Comparison of ENCODE assay signal across 23 cellular contexts in genomic region chr22:27253541-27253940, GRCh38.
"Had no signal": no experiment of that assay in that cellular context is flagged by ENCODE, and none has a peak within 500 bp of the region (broad histone marks: within the 10 kb centered on the region; RNA-seq: fewer than 3 reads in every experiment).

No MANE protein-coding gene starts in this region.

- ATAC-seq: effector memory CD8-positive, alpha-beta T cell; esophagus mucosa; gastrocnemius medialis; left cardiac atrium; left lung; lower lobe of right lung; mucosa of descending colon had no signal

- H3K4me1 Mint-ChIP-seq: endodermal cell had no signal

- H3K4me1 ChIP-seq: colonic mucosa, esophagus squamous epithelium, gastrocnemius medialis, left lung, lower lobe of right lung had no signal

- H3K4me3 ChIP-seq: colonic mucosa, esophagus squamous epithelium, gastrocnemius medialis, heart right ventricle, left lung, lower lobe of right lung, mucosa of descending colon had no signal

- DNase-seq: colonic mucosa; cortex of kidney; effector CD8-positive, alpha-beta T cell; effector memory CD8-positive, alpha-beta T cell; endodermal cell; erythroblast; esophagus squamous epithelium; foreskin fibroblast; foreskin melanocyte; gastrocnemius medialis; glutamatergic neuron; head of caudate nucleus; heart right ventricle; hippocampal formation; left cardiac atrium; left lung; lower lobe of right lung; mesenchymal stem cell; mucosa of descending colon had no signal

- H3K36me3 ChIP-seq: colonic mucosa, esophagus squamous epithelium, gastrocnemius medialis, heart right ventricle, left lung, lower lobe of right lung had no signal

- H3K9me3 ChIP-seq: colonic mucosa had no signal

- H3K27me3 ChIP-seq: colonic mucosa, esophagus squamous epithelium, gastrocnemius medialis, left lung had no signal

- H3K27ac ChIP-seq: colonic mucosa, epithelial cell of prostate, esophagus squamous epithelium, gastrocnemius medialis, left lung, lower lobe of right lung had no signal

- H3K4me3 Mint-ChIP-seq: dendritic cell treated with granulocyte-macrophage colony-stimulating factor and Interleukin-4, amounts not matched to agents 40 ng/mL and 50 ng/mL, for 4 days; effector memory CD8-positive, alpha-beta T cell; endodermal cell; mesothelial cell of epicardium had no signal

- H3K27ac Mint-ChIP-seq: dendritic cell treated with granulocyte-macrophage colony-stimulating factor and Interleukin-4, amounts not matched to agents 40 ng/mL and 50 ng/mL, for 4 days; effector memory CD8-positive, alpha-beta T cell; endodermal cell; mesothelial cell of epicardium had no signal
